8 cellular contexts compared by ENCODE assay signal in genomic region chr19:16495982-16496612, GRCh38. TPM values are rescaled to one million over a fixed set of nuclear protein-coding genes. Genes with fewer than 3 reads are reported as not detected.
DNase-seq lines count a peak whose midpoint lies in the region; ATAC-seq and TF ChIP-seq lines count a peak whose summit lies in the region.

Gene C19orf44 (plus strand): TSS chr19:16496394. CDS start chr19:16500793, 4,399 bp downstream.
Gene CALR3 (minus strand): TSS chr19:16496167. CDS start chr19:16496129, 38 bp downstream.

- peak within 1 kb of the TSS; percentile 49 for H3K9ac ChIP-seq in IMR-90 (ENCODE audit: low read depth, low read length)

- H2BK20ac ChIP-seq in IMR-90 (ENCODE audit: low read depth, low read length): no peak within 1 kb of the TSS

- peak within 1 kb of the TSS; percentile 68 for H3K4me2 ChIP-seq in IMR-90 (ENCODE audit: low read depth, low read length)
- H3K4me2 ChIP-seq in OCI-LY7 (ENCODE audit: low read length): peak within 1 kb of the TSS; percentile 94

- H2AFZ ChIP-seq in IMR-90 (replicated peaks; ENCODE audit: low read length, poor library complexity) (peak within 1 kb of the TSS; percentile 98), OCI-LY7 (ENCODE audit: low read length) (peak within 1 kb of the TSS; percentile 95)

- ATAC-seq in GM21529 (IDR thresholded peaks at IDR 0.05; ENCODE audit: unreplicated experiment) (peak; percentile 97), IMR-90 (ENCODE audit: low read depth) (peak; percentile 100)

- H2BK15ac ChIP-seq in IMR-90 (ENCODE audit: low read depth, low read length): peak within 1 kb of the TSS; percentile 21; the same call in 1 of the 3 replicates

- H3K9me1 ChIP-seq in IMR-90 (ENCODE audit: insufficient read depth, low read length): no peaks in the 10 kb centered on the region; the same call in 1 of the 2 replicates

- CTCF ChIA-PET in IMR-90 (lab: Yijun Ruan, JAX): interaction anchor here (0.8 kb wide), 1 partner anchor 18 kb away, joined by 3 read pairs; no protein-coding TSS in a partner anchor
- CTCF ChIA-PET in OCI-LY7 (lab: Charles Lee; ENCODE audit: unreplicated experiment): no interaction called here

- H4K91ac ChIP-seq in IMR-90 (ENCODE audit: insufficient read depth, low read depth, low read length): peak within 1 kb of the TSS; percentile 76

- no TSS peak for BruUV-seq in IMR-90 (replicated peaks; lab: Mats Ljungman, UMichigan)
- no TSS peak for BruUV-seq in OCI-LY7 (replicated peaks; lab: Mats Ljungman, UMichigan)

- 1% methylated on average over 36 of the region's 52 CpGs; no CpG with 5 or more reads in 1 of the 2 experiments for WGBS in IMR-90 (ENCODE audit: extremely low coverage in 2 of 2, insufficient read length in 1 of 2), 2 experiments

- intact Hi-C loops in IMR-90 (cut with micrococcal nuclease) (no loop called here), OCI-LY7 (cut with micrococcal nuclease; ENCODE audit: unreplicated experiment) (loop anchor here (1.0 kb wide), 1 partner anchor 51 kb away; no protein-coding TSS in a partner anchor)

- H2BK120ac ChIP-seq in IMR-90 (ENCODE audit: low read depth, low read length): peak within 1 kb of the TSS; percentile 25; the same call in 1 of the 2 replicates

- H3K27me3 ChIP-seq in IMR-90 (ENCODE audit: control insufficient read depth, insufficient read depth, low read length): no peaks in the 10 kb centered on the region
- H3K27me3 ChIP-seq in mononuclear cell (ENCODE audit: insufficient read depth, low read length): no peaks in the 10 kb centered on the region

- TF ChIP-seq RAD21 in IMR-90 (IDR thresholded peaks at IDR 0.05; ENCODE audit: low read length): 0 out of 2 replicates have a peak, but pooled peaks have one; percentile 14

- peak within 1 kb of the TSS; percentile 66 for H4K5ac ChIP-seq in IMR-90 (ENCODE audit: low read depth, low read length)

- H3K14ac ChIP-seq in IMR-90 (replicated peaks; ENCODE audit: low read depth, low read length): peak within 1 kb of the TSS; percentile 89

- dilution Hi-C loops in IMR-90 (cut with HindIII; ENCODE audit: low sequenced_read_pairs, unreplicated experiment): no loop called here

- H2AK5ac ChIP-seq in IMR-90 (ENCODE audit: low read depth, low read length): peak within 1 kb of the TSS; percentile 59

- peak within 1 kb of the TSS; percentile 80 for H2AK9ac ChIP-seq in IMR-90 (replicated peaks; ENCODE audit: low read depth, low read length, poor library complexity)

- in situ Hi-C loops in IMR-90 (cut with MboI; ENCODE audit: low sequenced_read_pairs): no loop called here

- H4K20me1 ChIP-seq in IMR-90 (ENCODE audit: insufficient read depth, low read length): no peaks in the 10 kb centered on the region
- H4K20me1 ChIP-seq in OCI-LY7 (ENCODE audit: insufficient read depth, low read length): no peaks in the 10 kb centered on the region

- no peak within 1 kb of the TSS; the same call in 1 of the 2 replicates for H3K56ac ChIP-seq in IMR-90 (ENCODE audit: extremely low read depth, insufficient read depth, low read length)

- H3K4ac ChIP-seq in IMR-90 (ENCODE audit: low read depth, low read length): peak within 1 kb of the TSS; percentile 80

- H3K27ac ChIP-seq in IMR-90 (ENCODE audit: insufficient read depth, low read length): peak within 1 kb of the TSS; percentile 28
- no peak within 1 kb of the TSS for H3K27ac ChIP-seq in OCI-LY7 (ENCODE audit: low read depth, low read length, poor library complexity, severe bottlenecking)

- peak within 1 kb of the TSS; percentile 99 to 100 for H4K8ac ChIP-seq in IMR-90 (ENCODE audit: low read depth in 2 of 2, low read length in 2 of 2)

- H3K4me3 ChIP-seq in IMR-90 (ENCODE audit: insufficient read depth, low read depth, low read length): peak within 1 kb of the TSS; percentile 61
- H3K4me3 ChIP-seq in OCI-LY7 (ENCODE audit: low read depth, low read length, poor library complexity, severe bottlenecking): peak within 1 kb of the TSS; percentile 81
- peak within 1 kb of the TSS; percentile 92 for H3K4me3 ChIP-seq in epithelial cell of esophagus (ENCODE audit: low read length)
- peak within 1 kb of the TSS; percentile 61 for H3K4me3 ChIP-seq in mononuclear cell (ENCODE audit: low read length)

- peak; percentile 15; the same call in 1 of the 2 replicates for TF ChIP-seq CTCF in IMR-90 (conservative IDR thresholded peaks at IDR 0.05; ENCODE audit: low read depth, low read length)
- no peak for TF ChIP-seq CTCF in OCI-LY7 (conservative IDR thresholded peaks at IDR 0.05; ENCODE audit: low read length)
- peak; percentile 23 for TF ChIP-seq CTCF in epithelial cell of esophagus (IDR thresholded peaks at IDR 0.05; ENCODE audit: insufficient read depth, low read depth, low read length, missing control alignments)

- H3K79me1 ChIP-seq in IMR-90 (ENCODE audit: low read depth in 1 of 2, low read length in 2 of 2): peaks cover 16 to 25% of the 10 kb centered on the region in 2 experiments

- H3K9me3 ChIP-seq in IMR-90 (ENCODE audit: control insufficient read depth, insufficient read depth, low read length) (no peaks in the 10 kb centered on the region), OCI-LY7 (ENCODE audit: low read length) (no peaks in the 10 kb centered on the region), mononuclear cell (ENCODE audit: low read depth, low read length) (no peaks in the 10 kb centered on the region)

- peak within 1 kb of the TSS; percentile 7; the same call in 1 of the 2 replicates for H3K18ac ChIP-seq in IMR-90 (ENCODE audit: low read depth, low read length)

- no peaks in the 10 kb centered on the region for H3K9me2 ChIP-seq in OCI-LY7 (ENCODE audit: insufficient read depth, low read length)

- POLR2A ChIA-PET in IMR-90 (lab: Charles Lee; ENCODE audit: unreplicated experiment): interaction anchor here (0.6 to 1.3 kb wide), 3 partner anchors 9 to 31 kb away, joined by 3 to 8 read pairs (median 4); no protein-coding TSS in a partner anchor
- POLR2A ChIA-PET in OCI-LY7 (lab: Charles Lee): interaction anchor here (0.6 to 1.4 kb wide), 5 partner anchors 27 to 54 kb away, joined by 3 read pairs; no protein-coding TSS in a partner anchor

- H3K79me2 ChIP-seq in OCI-LY7 (ENCODE audit: insufficient read depth, low read depth, low read length): peaks cover 5% of the 10 kb centered on the region; the same call in 1 of the 2 replicates

- no peak for TF ChIP-seq POLR2A in IMR-90 (IDR thresholded peaks at IDR 0.05; ENCODE audit: low read depth, low read length)

- H3K4me1 ChIP-seq in IMR-90 (ENCODE audit: control insufficient read depth, insufficient read depth, low read length) (peaks cover 3% of the 10 kb centered on the region; the same call in 1 of the 2 replicates), OCI-LY7 (ENCODE audit: insufficient read depth, low read length, poor library complexity, severe bottlenecking) (peaks cover 22% of the 10 kb centered on the region), mononuclear cell (ENCODE audit: insufficient read depth, low read length) (peaks cover 13% of the 10 kb centered on the region)

- H3K36me3 ChIP-seq in IMR-90 (ENCODE audit: control insufficient read depth, insufficient read depth, low read length): peaks cover 2% of the 10 kb centered on the region
- H3K36me3 ChIP-seq in OCI-LY7 (ENCODE audit: insufficient read depth, low read length): peaks cover 4% of the 10 kb centered on the region

- H3K23ac ChIP-seq in IMR-90 (ENCODE audit: low read depth, low read length): peak within 1 kb of the TSS; percentile 68; the same call in 1 of the 2 replicates

- peak; percentile 98 for DNase-seq in DMS114 treated with DMSO at 0.1 percent for 48 hours (lab: John Stamatoyannopoulos, UW; ENCODE audit: unreplicated experiment)
- DNase-seq in IMR-90: peak; percentile 98
- peak; percentile 99 for DNase-seq in OCI-LY7 (ENCODE audit: low spot score)
- peak; percentile 95 for DNase-seq in activated T-cell treated with anti-CD3 and anti-CD28 coated beads for 4 hours
- DNase-seq in epithelial cell of esophagus (ENCODE audit: low read depth): peak; percentile 99
- DNase-seq in stimulated activated CD8-positive, alpha-beta memory T cell treated with anti-CD3 and anti-CD28 coated beads, Interleukin-2, amount 100 ng/mL, for 48 hours (ENCODE audit: low read depth in 2 of 2): peak; percentile 91 to 96

- peak within 1 kb of the TSS; percentile 27 for H2BK5ac ChIP-seq in IMR-90 (ENCODE audit: low read depth, low read length, poor library complexity, severe bottlenecking)

TF ChIP-seq in IMR-90, 13 proteins besides CTCF, POLR2A, EP300 and RAD21:
- no peak for TF ChIP-seq NFE2L2 (IDR thresholded peaks at IDR 0.05; ENCODE audit: low read depth, low read length)
- peak; percentile 40; the same call in 1 of the 2 replicates for TF ChIP-seq MAZ (IDR thresholded peaks at IDR 0.05; ENCODE audit: borderline replicate concordance, low read depth, low read length)
- TF ChIP-seq MXI1 (IDR thresholded peaks at IDR 0.05; ENCODE audit: borderline replicate concordance, low read depth, low read length): peak; percentile 81
- peak; percentile 71 for TF ChIP-seq USF2 (IDR thresholded peaks at IDR 0.05; ENCODE audit: low read depth, low read length)
- no peak for TF ChIP-seq SMC3 (IDR thresholded peaks at IDR 0.05; ENCODE audit: low read depth, low read length)

RNA-seq across cellular contexts. Expression of gene C19orf44, which starts in this region (rescaled TPM):
- total RNA-seq in IMR-90 (2012; rRNA removed) (1.4 and 1.7 TPM in 2 replicates), OCI-LY7 (2022) (7.6 and 8.4 TPM in 2 replicates), mononuclear cell (0.10 TPM)
- 3.8 and 4.1 TPM in 2 replicates for polyA plus RNA-seq in IMR-90 (2012; rRNA removed)
- 1.8 and 3.0 TPM in 2 replicates for polyA plus RNA-seq in IMR-90 (2012; cell fraction: cytosol; rRNA removed)
- 8.5 and 9.5 TPM in 2 replicates for polyA plus RNA-seq in IMR-90 (2012; cell fraction: nucleus; rRNA removed; ENCODE audit: low replicate concordance)
- 5.2 and 6.8 TPM in 2 replicates for total RNA-seq in OCI-LY7 (2014; rRNA removed; shearing (Covaris generic))

RNA-seq across cellular contexts. Expression of gene CALR3, which starts in this region (rescaled TPM):
- total RNA-seq in IMR-90 (2012; rRNA removed): not detected in 2 replicates
- polyA plus RNA-seq in IMR-90 (2012; rRNA removed): not detected in 2 replicates
- not detected in 2 replicates for polyA plus RNA-seq in IMR-90 (2012; cell fraction: cytosol; rRNA removed)
- 0.06 TPM in 1 of 2 replicates, not detected in the other for polyA plus RNA-seq in IMR-90 (2012; cell fraction: nucleus; rRNA removed; ENCODE audit: low replicate concordance)
- not detected in 2 replicates for total RNA-seq in OCI-LY7 (2014; rRNA removed; shearing (Covaris generic))
- not detected in 2 replicates for total RNA-seq in OCI-LY7 (2022)
- total RNA-seq in mononuclear cell: not detected
